In genomic region chr14:52313903-52314481, GRCh38 we compare ENCODE assay signal across 8 cellular contexts. TPM values are rescaled to one million over a fixed set of nuclear protein-coding genes. Genes with fewer than 3 reads are reported as not detected.
DNase-seq lines count a peak whose midpoint lies in the region; ATAC-seq, FAIRE-seq and TF ChIP-seq lines count a peak whose summit lies in the region.

Gene PTGER2 (plus strand): TSS chr14:52314312. CDS start chr14:52314549, 237 bp downstream.

- FAIRE-seq in bronchial epithelial cell (lab: Jason Lieb, UNC) (no peak), kidney (lab: Jason Lieb, UNC) (no peak)

- peak within 1 kb of the TSS; percentile 88 for H3K4me3 Mint-ChIP-seq in activated B cell treated with CpG ODN at 0.5 μM for 24 hours

- H3K36me3 ChIP-seq in bronchial epithelial cell (ENCODE audit: control insufficient read depth, insufficient read depth, low read length) (no peaks in the 10 kb centered on the region), kidney (ENCODE audit: control insufficient read depth in 1 of 2, insufficient read depth in 2 of 2, low read length in 2 of 2) (no peaks in the 10 kb centered on the region)

- H3K9ac ChIP-seq in kidney (ENCODE audit: low read length in 2 of 2) = peak within 1 kb of the TSS; percentile 51 to 67

- peak; percentile 55 for ATAC-seq in activated B cell treated with CpG ODN at 0.5 μM for 24 hours (ENCODE audit: low read depth)

- peaks cover 0 to 14% of the 10 kb centered on the region in 2 donors for H3K4me1 ChIP-seq in kidney (ENCODE audit: control insufficient read depth in 1 of 2, insufficient read depth in 1 of 2, low read depth in 1 of 2, low read length in 2 of 2)

- CTCF ChIA-PET in activated B cell treated with CpG ODN at 0.5 μM for 24 hours (lab: Charles Lee) = no interaction called here

- H3K9me3 ChIP-seq in kidney (ENCODE audit: control insufficient read depth in 1 of 2, low read length in 2 of 2) = no peaks in the 10 kb centered on the region

- peak within 1 kb of the TSS; percentile 23 to 66 for H3K27ac ChIP-seq in kidney (ENCODE audit: low read depth in 2 of 2, low read length in 2 of 2)

- intact Hi-C loops in activated B cell treated with CpG ODN at 0.5 μM for 24 hours (cut with micrococcal nuclease) = loop anchor here (5.0 kb wide), 2 partner anchors 238 to 478 kb away; partner anchors contain the start of genes GNPNAT1, GPR137C and TXNDC16
- intact Hi-C loops in kidney (cut with DNase I) = no loop called here

- peaks cover 30% of the 10 kb centered on the region for H3K27me3 ChIP-seq in bronchial epithelial cell (ENCODE audit: control insufficient read depth, insufficient read depth, low read length)

- POLR2A ChIA-PET in activated B cell treated with CpG ODN at 0.5 μM for 24 hours (lab: Charles Lee) = interaction anchor here (0.7 kb wide), 1 partner anchor 7 kb away, joined by 3 read pairs; no protein-coding TSS in a partner anchor

- no peak for TF ChIP-seq CTCF in GM20000 (IDR thresholded peaks at IDR 0.05; ENCODE audit: extremely low read depth, missing control alignments)
- TF ChIP-seq CTCF in activated B cell treated with CpG ODN at 0.5 μM for 24 hours (IDR thresholded peaks at IDR 0.05) = no peak
- no peak for TF ChIP-seq CTCF in bronchial epithelial cell (IDR thresholded peaks at IDR 0.05; ENCODE audit: insufficient read depth, low read length, severe bottlenecking)
- no peak for TF ChIP-seq CTCF in kidney (IDR thresholded peaks at IDR 0.05; ENCODE audit: borderline replicate concordance, extremely low read depth, insufficient read depth)

- H3K27me3 Mint-ChIP-seq in activated B cell treated with CpG ODN at 0.5 μM for 24 hours = peaks cover 49% of the 10 kb centered on the region

- peak; percentile 99 for DNase-seq in CD1c-positive myeloid dendritic cell (ENCODE audit: extremely low spot score)
- peak; percentile 69 for DNase-seq in GM20000 (ENCODE audit: low spot score)
- peak; percentile 39 for DNase-seq in M059J (ENCODE audit: low read depth)
- DNase-seq in activated B cell treated with CpG ODN at 0.5 μM for 24 hours = peak; percentile 44
- DNase-seq in bronchial epithelial cell (ENCODE audit: low read depth) = peak; percentile 74
- peak; percentile 97 for DNase-seq in kidney
- DNase-seq in stimulated activated CD4-positive, alpha-beta T cell treated with anti-CD3 and anti-CD28 coated beads, Interleukin-15, amount 100 ng/mL, for 48 hours (ENCODE audit: low read depth in 2 of 2) = peak; percentile 44 to 67
- no peak for DNase-seq in hippocampal formation (lab: John Stamatoyannopoulos, UW)

- H3K27ac Mint-ChIP-seq in activated B cell treated with CpG ODN at 0.5 μM for 24 hours = peak within 1 kb of the TSS; percentile 4

- no peaks in the 10 kb centered on the region for H3K36me3 Mint-ChIP-seq in activated B cell treated with CpG ODN at 0.5 μM for 24 hours (ENCODE audit: low read depth)

- H3K9me3 Mint-ChIP-seq in activated B cell treated with CpG ODN at 0.5 μM for 24 hours = peaks cover 3% of the 10 kb centered on the region

- peaks cover 50% of the 10 kb centered on the region for H3K4me1 Mint-ChIP-seq in activated B cell treated with CpG ODN at 0.5 μM for 24 hours

- H3K4me3 ChIP-seq in bronchial epithelial cell (ENCODE audit: low read depth, low read length) (peak within 1 kb of the TSS; percentile 29), kidney (ENCODE audit: low read length in 2 of 2) (peak within 1 kb of the TSS; percentile 64 to 78)

RNA-seq across cellular contexts. Expression of gene PTGER2, which starts in this region (rescaled TPM):
- 0.54 and 0.71 TPM in 2 replicates for total RNA-seq in M059J (2014; rRNA removed; shearing (Covaris generic))
- total RNA-seq in activated B cell treated with CpG ODN at 0.5 μM for 24 hours (0.09 and 0.12 TPM in 2 replicates), bronchial epithelial cell (under 0.01 TPM in 1 of 2 replicates, not detected in the other), kidney (10.0 TPM)
- polyA plus RNA-seq in kidney (ENCODE audit: insufficient read depth, low read depth, low replicate concordance) = 3.4 TPM

Comparison
In these comparisons a context has a peak if more than half of its experiments do, and no peak if none do; other contexts are left out.
1. Peak in DNase-seq in M059J; RNA of the gene not detected or under 1 TPM.
2. Peak in DNase-seq and ATAC-seq in activated B cell treated with CpG ODN at 0.5 μM for 24 hours; RNA of the gene not detected or under 1 TPM.
3. Peak in DNase-seq and H3K4me3 ChIP-seq in bronchial epithelial cell; RNA of the gene not detected or under 1 TPM.
4. DNase-seq: peak in CD1c-positive myeloid dendritic cell (single experiment), GM20000 (single experiment), kidney (single experiment) and stimulated activated CD4-positive, alpha-beta T cell treated with anti-CD3 and anti-CD28 coated beads, Interleukin-15, amount 100 ng/mL, for 48 hours (2 of 2); none in hippocampal formation (0 of 2).